Comparison of ENCODE assay signal across 22 cellular contexts in genomic region chr1:199959033-199959774, GRCh38.
"Had no signal": no experiment of that assay in that cellular context is flagged by ENCODE, and none has a peak within 500 bp of the region (broad histone marks: within the 10 kb centered on the region; RNA-seq: fewer than 3 reads in every experiment).

No MANE protein-coding gene starts in this region.

- H3K4me1 ChIP-seq: gastrocnemius medialis, heart right ventricle, left lung, lower lobe of right lung, suprapubic skin, tibial artery, upper lobe of right lung, vagina had no signal

- H3K36me3 ChIP-seq: gastrocnemius medialis, heart right ventricle, left lung, lower lobe of right lung, pancreas, suprapubic skin, tibial artery, upper lobe of right lung, vagina had no signal

- H3K9me3 ChIP-seq: gastrocnemius medialis, lower lobe of right lung, pancreas, suprapubic skin, tibial artery, upper lobe of right lung, vagina had no signal

- H3K27me3 ChIP-seq: dorsolateral prefrontal cortex, gastrocnemius medialis, left lung, pancreas, suprapubic skin, tibial artery, upper lobe of right lung, vagina had no signal

- H3K4me2 ChIP-seq: smooth muscle cell had no signal

- H3K4me3 ChIP-seq: gastrocnemius medialis, heart right ventricle, left lung, lower lobe of right lung, pancreas, smooth muscle cell, suprapubic skin, tibial artery, upper lobe of right lung, vagina had no signal

- DNase-seq: cortex of kidney; dorsolateral prefrontal cortex; effector memory CD4-positive, alpha-beta T cell; gastrocnemius medialis; heart right ventricle; immature natural killer cell; lower lobe of right lung; naive B cell; occipital lobe; stimulated activated CD4-positive, alpha-beta T cell treated with anti-CD3 and anti-CD28 coated beads, Interleukin-4, amount 100 ng/mL, for 1 hour; stimulated activated CD8-positive, alpha-beta memory T cell treated with anti-CD3 and anti-CD28 coated beads, Interleukin-4, amount 100 ng/mL, for 48 hours; stimulated activated naive CD8-positive, alpha-beta T cell treated with anti-CD3 and anti-CD28 coated beads, Interleukin-15, Interleukin-2, amounts not matched to agents 100 U/mL and 50 U/mL, for 24 hours; tibial artery; upper lobe of right lung had no signal

- H3K27ac ChIP-seq: dorsolateral prefrontal cortex, gastrocnemius medialis, heart right ventricle, left lung, lower lobe of right lung, pancreas, suprapubic skin, tibial artery, upper lobe of right lung, vagina had no signal

- ATAC-seq: esophagus mucosa; gastrocnemius medialis; heart right ventricle; left lung; lower lobe of right lung; pancreas; right cardiac atrium; stimulated activated effector memory CD8-positive, alpha-beta T cell treated with anti-CD3 and anti-CD28 coated beads, Interleukin-12 subunit alpha, Interleukin-12 subunit beta, amount 100 ng/mL, for 72 hours; stimulated activated naive CD8-positive, alpha-beta T cell treated with anti-CD3 and anti-CD28 coated beads, Interleukin-15, Interleukin-2, amounts not matched to agents 100 U/mL and 50 U/mL, for 24 hours; upper lobe of right lung had no signal
